16 cellular contexts compared by ENCODE assay signal in genomic region chr5:124960266-124960665, GRCh38.
A peak's percentile ranks its signal among the peaks of the same experiment; 100 is the strongest.
DNase-seq lines count a peak whose midpoint lies in the region; ATAC-seq and TF ChIP-seq lines count a peak whose summit lies in the region.
"Had no signal": no experiment of that assay in that cellular context is flagged by ENCODE, and none has a peak within 500 bp of the region (broad histone marks: within the 10 kb centered on the region; RNA-seq: fewer than 3 reads in every experiment).

No MANE protein-coding gene starts in this region.

- no peak for DNase-seq in MCF 10A (ENCODE audit: unreplicated experiment)
- DNase-seq in breast epithelium (ENCODE audit: low spot score in 2 of 2), result no peak
- DNase-seq in memory B cell (ENCODE audit: low spot score in 2 of 2), result no peak
- DNase-seq in medulla oblongata (ENCODE audit: extremely low spot score), result no peak
- no peak for DNase-seq in dorsolateral prefrontal cortex
- DNase-seq in NCI-H2171 treated with DMSO at 0.1 percent for 48 hours (lab: John Stamatoyannopoulos, UW), result no peak
- DNase-seq: AML-193; CD8-positive, alpha-beta memory T cell; DMS53; GM23248; H9 had no signal

- H3K27me3 ChIP-seq in breast epithelium, result no peaks in the 10 kb centered on the region
- H3K27me3 ChIP-seq in dorsolateral prefrontal cortex, result no peaks in the 10 kb centered on the region
- H3K27me3 ChIP-seq: BLaER1 had no signal

- H3K4me1 ChIP-seq in breast epithelium, result no peaks in the 10 kb centered on the region
- H3K4me1 ChIP-seq: BLaER1 had no signal

- H3K36me3 Mint-ChIP-seq in MCF 10A (ENCODE audit: insufficient read depth, unreplicated experiment) (no peaks in the 10 kb centered on the region), memory B cell (no peaks in the 10 kb centered on the region)
- H3K36me3 Mint-ChIP-seq: CD8-positive, alpha-beta memory T cell had no signal

- no peak for TF ChIP-seq CTCF in MCF 10A (IDR thresholded peaks at IDR 0.05; ENCODE audit: unreplicated experiment)
- no peak for TF ChIP-seq CTCF in breast epithelium (IDR thresholded peaks at IDR 0.05)
- 0 out of 2 replicates have a peak, but pooled peaks have one; percentile 18 for TF ChIP-seq CTCF in VCaP (conservative IDR thresholded peaks at IDR 0.05)
- TF ChIP-seq CTCF in dorsolateral prefrontal cortex (IDR thresholded peaks at IDR 0.05 in 54 of 56, conservative IDR thresholded peaks at IDR 0.05 in 2 of 56; ENCODE audit: low read depth in 1 of 56, partially characterized antibody in 56 of 56), result no peak

- H3K36me3 ChIP-seq in breast epithelium, result no peaks in the 10 kb centered on the region
- H3K36me3 ChIP-seq: BLaER1 had no signal

- H3K4me3 Mint-ChIP-seq in MCF 10A (ENCODE audit: unreplicated experiment) (no peak overlapping the region), memory B cell (no peak overlapping the region)
- H3K4me3 Mint-ChIP-seq: CD8-positive, alpha-beta memory T cell; H9 had no signal

- intact Hi-C loops in MCF 10A (cut with micrococcal nuclease) (no loop called here), breast epithelium (cut with DNase I; ENCODE audit: low total_unique reads) (no loop called here), dorsolateral prefrontal cortex (cut with DNase I) (no loop called here)

- H3K27ac Mint-ChIP-seq in MCF 10A (ENCODE audit: low read depth, unreplicated experiment) (peak overlapping the region; percentile 55), memory B cell (no peak overlapping the region)
- H3K27ac Mint-ChIP-seq: CD8-positive, alpha-beta memory T cell had no signal

- BruUV-seq in MCF 10A (replicated peaks; lab: Mats Ljungman, UMichigan), result no TSS peak

- POLR2A ChIA-PET in MCF 10A (lab: Yijun Ruan, JAX), result interaction anchor here (1.0 to 1.5 kb wide), 2 partner anchors 9 to 124 kb away, joined by 3 to 4 read pairs; no protein-coding TSS in a partner anchor

- TF ChIP-seq POLR2A in breast epithelium (IDR thresholded peaks at IDR 0.05), result no peak

- H3K27ac ChIP-seq in breast epithelium (no peak overlapping the region), VCaP (peak overlapping the region; percentile 32), dorsolateral prefrontal cortex (no peak overlapping the region)
- H3K27ac ChIP-seq: 22Rv1, BLaER1, GM23248 had no signal

- CTCF ChIA-PET in MCF 10A (lab: Yijun Ruan, JAX), result interaction anchor here (0.6 kb wide), 1 partner anchor 18 kb away, joined by 3 read pairs; no protein-coding TSS in a partner anchor

- ATAC-seq in memory B cell (ENCODE audit: low read depth), result peak; percentile 26
- no peak for ATAC-seq in GM21526 (IDR thresholded peaks at IDR 0.05; ENCODE audit: low FRiP score, unreplicated experiment)
- ATAC-seq: HepG2 had no signal

- H3K4me1 Mint-ChIP-seq in MCF 10A (ENCODE audit: insufficient read depth, unreplicated experiment) (peaks cover 42% of the 10 kb centered on the region), memory B cell (peaks cover 4% of the 10 kb centered on the region)
- H3K4me1 Mint-ChIP-seq: CD8-positive, alpha-beta memory T cell had no signal

- no peaks in the 10 kb centered on the region for H3K9me3 ChIP-seq in breast epithelium

- H3K27me3 Mint-ChIP-seq in MCF 10A (ENCODE audit: insufficient read depth, unreplicated experiment) (no peaks in the 10 kb centered on the region), memory B cell (no peaks in the 10 kb centered on the region)
- H3K27me3 Mint-ChIP-seq: CD8-positive, alpha-beta memory T cell had no signal

- H3K9me3 Mint-ChIP-seq in MCF 10A (ENCODE audit: unreplicated experiment) (no peaks in the 10 kb centered on the region), memory B cell (no peaks in the 10 kb centered on the region)

- no peak overlapping the region for H3K4me3 ChIP-seq in breast epithelium
- no peak overlapping the region for H3K4me3 ChIP-seq in dorsolateral prefrontal cortex
- H3K4me3 ChIP-seq: BLaER1, GM23248 had no signal
